ENCODE assay signal across 8 cellular contexts in the genomic region with DNA sequence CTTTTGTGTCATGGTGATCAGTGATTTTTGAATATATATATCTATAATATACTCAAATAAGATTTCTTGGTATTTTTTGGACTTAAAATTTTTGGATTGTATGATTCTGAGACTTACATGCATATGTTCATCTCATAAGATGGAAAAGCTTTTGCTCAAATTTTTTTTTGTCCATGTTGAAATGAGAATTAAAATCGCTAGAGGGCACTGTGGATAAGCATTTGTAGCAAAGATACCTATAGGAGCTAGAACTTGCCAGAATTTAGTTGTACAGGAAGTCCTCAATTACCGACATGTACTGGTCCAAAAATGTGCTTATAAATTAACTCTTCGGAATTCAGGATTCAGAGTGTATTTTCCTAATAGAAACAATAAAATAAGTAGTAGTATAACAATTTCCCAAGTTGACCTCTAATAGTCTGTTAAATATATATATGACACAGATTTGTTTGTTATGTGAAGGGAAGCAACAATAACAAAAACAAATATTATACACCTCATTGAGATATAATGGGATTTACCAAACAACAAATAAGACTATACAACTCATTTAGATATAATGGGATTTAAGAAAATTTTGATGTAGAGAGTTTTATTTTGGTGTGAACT.
DNase-seq lines count a peak whose midpoint lies in the region; ATAC-seq and TF ChIP-seq lines count a peak whose summit lies in the region.

No MANE protein-coding gene starts in this region.

- intact Hi-C loops in heart left ventricle (cut with DNase I) = loop anchor here in 8 of 10 donors (1.0 to 10.0 kb wide), 4 partner anchors 289 to 916 kb away; no protein-coding TSS in a partner anchor
- intact Hi-C loops in cardiac septum (cut with DNase I) = no loop called here

- H3K4me3 ChIP-seq in heart left ventricle (no peak overlapping the region), HFF-Myc (replicated peaks; ENCODE audit: low read depth, low read length) (no peak overlapping the region), Loucy (ENCODE audit: low read length, poor library complexity, severe bottlenecking) (no peak overlapping the region), RWPE2 (ENCODE audit: severe bottlenecking) (no peak overlapping the region), osteoblast (ENCODE audit: insufficient read depth, low read length) (no peak overlapping the region)

- H3K79me2 ChIP-seq in Loucy (ENCODE audit: insufficient read depth, low read length) (no peaks in the 10 kb centered on the region), osteoblast (ENCODE audit: insufficient read depth, low read length) (no peaks in the 10 kb centered on the region)

- no peak overlapping the region for H3K9ac ChIP-seq in Loucy (ENCODE audit: low read depth, low read length, poor library complexity, severe bottlenecking)

- DNase-seq in heart left ventricle (no peak), cardiac septum (ENCODE audit: low spot score) (no peak), HFF-Myc (ENCODE audit: extremely low read depth, low read depth) (peak; percentile 47), RWPE2 (ENCODE audit: low spot score) (no peak), fibroblast of gingiva (ENCODE audit: low read depth) (peak; percentile 50), osteoblast (ENCODE audit: insufficient read length, low spot score, missing footprints) (no peak), T1000 (lab: John Stamatoyannopoulos, UW) (no peak)

- ATAC-seq in heart left ventricle (peak in 2 of 4 donors; percentile 53 to 61), RWPE2 (ENCODE audit: low read depth) (peak; percentile 38; the same call in 1 of the 3 replicates)

- H4K20me1 ChIP-seq in Loucy (ENCODE audit: insufficient read depth, low read length, poor library complexity, severe bottlenecking) (no peaks in the 10 kb centered on the region), osteoblast (ENCODE audit: insufficient read depth, low read length) (no peaks in the 10 kb centered on the region)

- no peaks in the 10 kb centered on the region for H3F3A ChIP-seq in Loucy (ENCODE audit: low read depth)

- no peak for TF ChIP-seq POLR2A in heart left ventricle (IDR thresholded peaks at IDR 0.05)

- no peaks in the 10 kb centered on the region for H3K9me2 ChIP-seq in Loucy (replicated peaks; ENCODE audit: low read depth, low read length)

- peaks cover 0 to 9% (median 2%) of the 10 kb centered on the region in 12 donors for H3K4me1 ChIP-seq in heart left ventricle
- no peaks in the 10 kb centered on the region for H3K4me1 ChIP-seq in Loucy (ENCODE audit: insufficient read depth, low read length, poor library complexity, severe bottlenecking)
- H3K4me1 ChIP-seq in RWPE2 (ENCODE audit: insufficient read depth, poor library complexity, severe bottlenecking) = no peaks in the 10 kb centered on the region
- no peaks in the 10 kb centered on the region for H3K4me1 ChIP-seq in osteoblast (ENCODE audit: insufficient read depth, low read length)

- H2AFZ ChIP-seq in Loucy (ENCODE audit: low read length) (no peak overlapping the region), osteoblast (ENCODE audit: low read length) (no peak overlapping the region)

- H3K4me2 ChIP-seq in Loucy (ENCODE audit: low read depth, low read length, poor library complexity, severe bottlenecking) (no peak overlapping the region), osteoblast (ENCODE audit: insufficient read depth, low read length) (peak overlapping the region; percentile 38)

- H3K9me3 ChIP-seq in heart left ventricle (no peaks in the 10 kb centered on the region), Loucy (ENCODE audit: insufficient read depth, low read depth, low read length) (no peaks in the 10 kb centered on the region), RWPE2 (ENCODE audit: severe bottlenecking) (no peaks in the 10 kb centered on the region), osteoblast (ENCODE audit: low read depth, low read length) (no peaks in the 10 kb centered on the region)

- TF ChIP-seq CTCF in heart left ventricle (IDR thresholded peaks at IDR 0.05) = peak; percentile 50 to 75 (median 62)
- peak; percentile 35 for TF ChIP-seq CTCF in HFF-Myc (IDR thresholded peaks at IDR 0.05; ENCODE audit: low read depth, low read length, missing control alignments)
- TF ChIP-seq CTCF in Loucy (conservative IDR thresholded peaks at IDR 0.05; ENCODE audit: low read length) = peak; percentile 73
- TF ChIP-seq CTCF in RWPE2 (IDR thresholded peaks at IDR 0.05; ENCODE audit: poor library complexity, severe bottlenecking) = peak; percentile 77
- TF ChIP-seq CTCF in osteoblast (IDR thresholded peaks at IDR 0.05; ENCODE audit: extremely low read depth, low read depth, low read length) = peak; percentile 65

- H3K27ac ChIP-seq in heart left ventricle = no peak overlapping the region
- no peak overlapping the region for H3K27ac ChIP-seq in RWPE2 (ENCODE audit: poor library complexity, severe bottlenecking)
- no peak overlapping the region for H3K27ac ChIP-seq in osteoblast (ENCODE audit: low read depth, low read length)

- no peaks in the 10 kb centered on the region for H3K27me3 ChIP-seq in heart left ventricle
- no peaks in the 10 kb centered on the region for H3K27me3 ChIP-seq in Loucy (ENCODE audit: insufficient read depth, low read length, poor library complexity, severe bottlenecking)
- H3K27me3 ChIP-seq in RWPE2 (ENCODE audit: insufficient read depth, poor library complexity, severe bottlenecking) = no peaks in the 10 kb centered on the region
- no peaks in the 10 kb centered on the region for H3K27me3 ChIP-seq in osteoblast (ENCODE audit: insufficient read depth, low read length)

- no peaks in the 10 kb centered on the region for H3K36me3 ChIP-seq in heart left ventricle
- H3K36me3 ChIP-seq in Loucy (ENCODE audit: insufficient read depth, low read length) = no peaks in the 10 kb centered on the region
- no peaks in the 10 kb centered on the region for H3K36me3 ChIP-seq in RWPE2 (ENCODE audit: low read depth)
- H3K36me3 ChIP-seq in osteoblast (ENCODE audit: insufficient read depth, low read length) = no peaks in the 10 kb centered on the region

- 1 to 2% (median 1%) methylated on average over 3 of the region's 3 CpGs for WGBS in heart left ventricle, 4 donors

Comparison
In these comparisons a context has a peak if more than half of its experiments do, and no peak if none do; other contexts are left out.
1. DNase-seq: peak in HFF-Myc (single experiment) and fibroblast of gingiva (single experiment); none in heart left ventricle (0 of 5), cardiac septum (single experiment), RWPE2 (single experiment), osteoblast (single experiment) and T1000 (single experiment).
2. Peak in every context shown above with its lines, with median percentiles within 50 percentile points of each other: CTCF ChIP-seq.